13 cellular contexts compared by ENCODE assay signal in the genomic region with DNA sequence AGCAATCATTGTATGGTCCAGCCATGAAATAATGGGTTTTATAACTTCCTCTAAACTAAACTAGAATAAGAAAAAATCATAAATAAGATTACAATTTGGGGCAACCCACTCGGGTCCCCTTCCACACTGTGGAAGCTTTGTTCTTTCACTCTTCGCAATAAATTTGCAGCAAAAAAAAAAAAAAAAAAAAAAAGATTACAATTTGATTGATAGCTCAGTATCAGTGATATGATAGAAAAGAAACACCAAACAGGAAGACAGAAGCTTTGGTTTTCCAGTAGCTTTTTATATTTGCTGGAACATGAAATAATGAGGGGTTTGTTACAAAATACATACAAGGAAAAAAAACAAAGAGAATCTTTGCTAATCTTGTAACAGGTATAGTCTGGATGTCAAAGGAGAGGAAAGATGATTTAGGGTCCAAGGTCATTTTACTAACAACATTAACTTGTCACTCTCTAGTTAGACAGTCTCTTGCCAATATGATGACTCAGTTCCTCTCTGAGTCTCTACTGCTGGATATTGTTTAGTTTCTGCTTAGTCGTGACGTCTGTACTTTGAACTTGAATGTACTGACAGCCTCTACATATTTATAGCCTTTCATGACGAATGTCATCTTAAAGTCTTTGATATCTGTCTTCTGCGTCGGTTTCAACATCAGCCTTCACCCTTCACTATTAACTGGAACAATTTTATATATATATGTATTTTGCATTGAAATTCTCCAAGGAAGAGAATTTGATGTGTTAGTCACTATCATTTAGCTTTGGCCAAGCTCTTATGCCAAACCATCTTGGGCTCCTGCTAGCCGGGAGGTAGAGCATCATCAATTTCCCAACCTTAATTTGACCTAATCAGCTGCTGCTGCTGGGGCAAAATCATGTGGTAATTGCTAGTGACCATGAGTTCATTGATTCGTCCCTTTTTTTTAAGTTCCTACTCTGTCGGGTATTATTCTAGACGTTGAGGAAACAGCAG.
DNase-seq lines count a peak whose midpoint lies in the region; ATAC-seq and TF ChIP-seq lines count a peak whose summit lies in the region.
"Had no signal": no experiment of that assay in that cellular context is flagged by ENCODE, and none has a peak within 500 bp of the region (broad histone marks: within the 10 kb centered on the region; RNA-seq: fewer than 3 reads in every experiment).

No MANE protein-coding gene starts in this region.

- RAD21 ChIA-PET in HCT116 (lab: Charles Lee; ENCODE audit: low non-redundant PET in 1 of 2, low total read pairs in 2 of 2, uncharacterized antibody in 2 of 2, unreplicated experiment in 2 of 2), result interaction anchor here in 1 of 2 experiments (0.7 kb wide), 1 partner anchor 75 kb away, joined by 4 read pairs; no protein-coding TSS in a partner anchor

- H3K4me3 ChIP-seq in HCT116 (replicated peaks in 1 of 2; ENCODE audit: low read depth in 1 of 2, low read length in 2 of 2) (no peak overlapping the region), fibroblast of lung (replicated peaks in 1 of 4; ENCODE audit: control extremely low read depth in 1 of 4, insufficient read depth in 1 of 4, low read depth in 3 of 4, low read length in 4 of 4) (no peak overlapping the region)
- H3K4me3 ChIP-seq: right lobe of liver had no signal

- H3K9ac ChIP-seq in HCT116 (ENCODE audit: low read length), result no peak overlapping the region
- H3K9ac ChIP-seq in fibroblast of lung (ENCODE audit: insufficient read depth, low read length), result no peak overlapping the region

- TF ChIP-seq POLR2A in HCT116 (IDR thresholded peaks at IDR 0.05; ENCODE audit: borderline replicate concordance, extremely low read depth, insufficient read depth, insufficient read length), result no peak

- TF ChIP-seq CTCF in HCT116 (IDR thresholded peaks at IDR 0.05 in 2 of 3, conservative IDR thresholded peaks at IDR 0.05 in 1 of 3; ENCODE audit: borderline replicate concordance in 1 of 3, insufficient read depth in 1 of 3, low read depth in 2 of 3, low read length in 2 of 3) (no peak), fibroblast of lung (conservative IDR thresholded peaks at IDR 0.05 in 1 of 2, IDR thresholded peaks at IDR 0.05 in 1 of 2; ENCODE audit: low read depth in 1 of 2, low read length in 2 of 2) (no peak)

- no peak for ATAC-seq in HCT116

- H3K79me2 ChIP-seq in HCT116 (ENCODE audit: insufficient read depth, low read length) (no peaks in the 10 kb centered on the region), fibroblast of lung (ENCODE audit: control insufficient read depth, insufficient read depth, low read length) (no peaks in the 10 kb centered on the region)

- no peak overlapping the region for H3K27ac ChIP-seq in HCT116 (ENCODE audit: low read depth, low read length)
- no peak overlapping the region for H3K27ac ChIP-seq in fibroblast of lung (ENCODE audit: insufficient read depth, low read length)
- H3K27ac ChIP-seq: right lobe of liver had no signal

- TF ChIP-seq RAD21 in HCT116 (IDR thresholded peaks at IDR 0.05; ENCODE audit: low read depth), result no peak

- no peaks in the 10 kb centered on the region for H3K27me3 ChIP-seq in HCT116 (ENCODE audit: insufficient read depth, low read length)
- H3K27me3 ChIP-seq in fibroblast of lung (ENCODE audit: control insufficient read depth, insufficient read depth, low read length), result no peaks in the 10 kb centered on the region
- H3K27me3 ChIP-seq: right lobe of liver had no signal

- BruUV-seq in HCT116 (replicated peaks; lab: Mats Ljungman, UMichigan), result no TSS peak

- H3K4me2 ChIP-seq in HCT116 (ENCODE audit: low read length), result peak overlapping the region; percentile 25; the same call in 1 of the 2 replicates
- no peak overlapping the region for H3K4me2 ChIP-seq in fibroblast of lung (ENCODE audit: extremely low read depth, insufficient read depth, low read length)

- intact Hi-C loops in HCT116 (cut with micrococcal nuclease), result no loop called here

- DNase-seq in HCT116 (ENCODE audit: low read depth, low spot score) (peak; percentile 19), SHP77 treated with DMSO at 0.1 percent for 48 hours (lab: John Stamatoyannopoulos, UW) (peak; percentile 74), fibroblast of lung (ENCODE audit: low read depth in 2 of 2) (peak; percentile 78 to 88), renal cortical epithelial cell (ENCODE audit: low read depth) (peak; percentile 33), NCI-H187 (lab: John Stamatoyannopoulos, UW) (no peak), NCI-H1092 treated with DMSO at 0.1 percent for 48 hours (lab: John Stamatoyannopoulos, UW) (no peak), 8988T (no peak), NCI-H2196 (lab: John Stamatoyannopoulos, UW; ENCODE audit: unreplicated experiment) (no peak)
- DNase-seq: activated naive CD4-positive, alpha-beta T cell treated with Interleukin-2 at 50 U/mL for 16 hours; COR-L47; GOT3; NCI-H1694; right lobe of liver had no signal

- H2AFZ ChIP-seq in HCT116 (ENCODE audit: low read depth, low read length, poor library complexity, severe bottlenecking) (no peak overlapping the region), fibroblast of lung (ENCODE audit: low read length) (no peak overlapping the region)

- H4K20me1 ChIP-seq in HCT116 (ENCODE audit: insufficient read depth) (no peaks in the 10 kb centered on the region), fibroblast of lung (ENCODE audit: control insufficient read depth, extremely low read depth, insufficient read depth, low read length) (no peaks in the 10 kb centered on the region)

- H3K9me3 ChIP-seq in HCT116 (ENCODE audit: control insufficient read depth in 1 of 2, insufficient read depth in 1 of 2, low read depth in 1 of 2, low read length in 2 of 2) (no peaks in the 10 kb centered on the region), fibroblast of lung (ENCODE audit: control insufficient read depth, insufficient read depth, low read depth, low read length) (no peaks in the 10 kb centered on the region)
- H3K9me3 ChIP-seq: right lobe of liver had no signal

- H3K36me3 ChIP-seq in HCT116 (ENCODE audit: control insufficient read depth in 1 of 2, insufficient read depth in 2 of 2, low read length in 2 of 2) (no peaks in the 10 kb centered on the region), fibroblast of lung (ENCODE audit: control insufficient read depth, insufficient read depth, low read length) (no peaks in the 10 kb centered on the region)
- H3K36me3 ChIP-seq: right lobe of liver had no signal

- H3K9me2 ChIP-seq in HCT116 (ENCODE audit: insufficient read depth), result no peaks in the 10 kb centered on the region

- H3K4me1 ChIP-seq in HCT116 (ENCODE audit: control insufficient read depth in 1 of 2, insufficient read depth in 2 of 2, low read length in 2 of 2), result peaks cover 0 to 9% of the 10 kb centered on the region in 2 experiments; a peak in 1 of 4 replicates
- H3K4me1 ChIP-seq in fibroblast of lung (ENCODE audit: control insufficient read depth, extremely low read depth, insufficient read depth, low read length), result no peaks in the 10 kb centered on the region
- H3K4me1 ChIP-seq: right lobe of liver had no signal

- CTCF ChIA-PET in HCT116 (lab: Charles Lee), result no interaction called here

- POLR2A ChIA-PET in HCT116 (lab: Charles Lee), result no interaction called here

TF ChIP-seq in HCT116, 20 proteins besides CTCF, POLR2A, EP300 and RAD21 (continues in another document):
- TF ChIP-seq, protein P1, sequence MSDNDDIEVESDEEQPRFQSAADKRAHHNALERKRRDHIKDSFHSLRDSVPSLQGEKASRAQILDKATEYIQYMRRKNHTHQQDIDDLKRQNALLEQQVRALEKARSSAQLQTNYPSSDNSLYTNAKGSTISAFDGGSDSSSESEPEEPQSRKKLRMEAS (IDR thresholded peaks at IDR 0.05), result no peak
- TF ChIP-seq TCF7L2 (IDR thresholded peaks at IDR 0.05; ENCODE audit: borderline replicate concordance, extremely low read depth, insufficient read depth, insufficient read length) (peak; percentile 79), ZNF274 (IDR thresholded peaks at IDR 0.05; ENCODE audit: low read depth, low read length) (no peak), SRF (IDR thresholded peaks at IDR 0.05; ENCODE audit: low read depth) (no peak), SIN3A (IDR thresholded peaks at IDR 0.05; ENCODE audit: low read depth) (no peak), EZH2 (IDR thresholded peaks at IDR 0.05) (no peak), EZH2phosphoT487 (IDR thresholded peaks at IDR 0.05; ENCODE audit: borderline replicate concordance) (no peak), FOSL1 (IDR thresholded peaks at IDR 0.05; ENCODE audit: low read depth) (peak; percentile 15; the same call in 1 of the 2 replicates), ELF1 (IDR thresholded peaks at IDR 0.05; ENCODE audit: borderline replicate concordance, low read depth) (no peak), JUND (IDR thresholded peaks at IDR 0.05) (peak; percentile 48), SP1 (IDR thresholded peaks at IDR 0.05; ENCODE audit: low read depth) (0 out of 2 replicates have a peak, but pooled peaks have one; percentile 22), CEBPB (IDR thresholded peaks at IDR 0.05; ENCODE audit: low read depth) (no peak)
- TF ChIP-seq, protein P2, sequence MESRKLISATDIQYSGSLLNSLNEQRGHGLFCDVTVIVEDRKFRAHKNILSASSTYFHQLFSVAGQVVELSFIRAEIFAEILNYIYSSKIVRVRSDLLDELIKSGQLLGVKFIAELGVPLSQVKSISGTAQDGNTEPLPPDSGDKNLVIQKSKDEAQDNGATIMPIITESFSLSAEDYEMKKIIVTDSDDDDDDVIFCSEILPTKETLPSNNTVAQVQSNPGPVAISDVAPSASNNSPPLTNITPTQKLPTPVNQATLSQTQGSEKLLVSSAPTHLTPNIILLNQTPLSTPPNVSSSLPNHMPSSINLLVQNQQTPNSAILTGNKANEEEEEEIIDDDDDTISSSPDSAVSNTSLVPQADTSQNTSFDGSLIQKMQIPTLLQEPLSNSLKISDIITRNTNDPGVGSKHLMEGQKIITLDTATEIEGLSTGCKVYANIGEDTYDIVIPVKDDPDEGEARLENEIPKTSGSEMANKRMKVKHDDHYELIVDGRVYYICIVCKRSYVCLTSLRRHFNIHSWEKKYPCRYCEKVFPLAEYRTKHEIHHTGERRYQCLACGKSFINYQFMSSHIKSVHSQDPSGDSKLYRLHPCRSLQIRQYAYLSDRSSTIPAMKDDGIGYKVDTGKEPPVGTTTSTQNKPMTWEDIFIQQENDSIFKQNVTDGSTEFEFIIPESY (IDR thresholded peaks at IDR 0.05; ENCODE audit: extremely low read depth, insufficient replicate concordance, low read length), result no peak

Comparison
In these comparisons a context has a peak if more than half of its experiments do, and no peak if none do; other contexts are left out.
1. DNase-seq: peak in HCT116 (single experiment), SHP77 treated with DMSO at 0.1 percent for 48 hours (single experiment), fibroblast of lung (2 of 2) and renal cortical epithelial cell (single experiment); none in NCI-H187 (0 of 2), NCI-H1092 treated with DMSO at 0.1 percent for 48 hours (single experiment), 8988T (single experiment) and NCI-H2196 (single experiment).